22 cellular contexts compared by ENCODE assay signal in genomic region chr1:104804147-104804546, GRCh38.
"Had no signal": no experiment of that assay in that cellular context is flagged by ENCODE, and none has a peak within 500 bp of the region (broad histone marks: within the 10 kb centered on the region; RNA-seq: fewer than 3 reads in every experiment).

No MANE protein-coding gene starts in this region.

- H3K4me3 ChIP-seq: gastrocnemius medialis, left ventricle myocardium inferior, lower lobe of right lung, right atrium auricular region, sigmoid colon, skin epidermis, stomach, thoracic aorta, transverse colon had no signal

- H3K36me3 ChIP-seq: gastrocnemius medialis, left ventricle myocardium inferior, lower lobe of right lung, neutrophil, right atrium auricular region, sigmoid colon, stomach, thoracic aorta, transverse colon had no signal

- H3K9me3 ChIP-seq: gastrocnemius medialis, left ventricle myocardium inferior, lower lobe of right lung, neutrophil, right atrium auricular region, sigmoid colon, stomach, thoracic aorta, transverse colon had no signal

- H3K4me1 ChIP-seq: gastrocnemius medialis, left ventricle myocardium inferior, lower lobe of right lung, right atrium auricular region, sigmoid colon, stomach, transverse colon had no signal

- DNase-seq: effector memory CD4-positive, alpha-beta T cell; gastrocnemius medialis; glutamatergic neuron; immature natural killer cell; kidney; left cardiac atrium; left ventricle myocardium inferior; lower lobe of right lung; midbrain; naive B cell; nephron progenitor cell; sigmoid colon; stimulated activated CD4-positive, alpha-beta T cell treated with anti-CD3 and anti-CD28 coated beads, Interleukin-12 subunit alpha, Interleukin-12 subunit beta, amount 100 ng/mL, for 4 hours; stimulated activated naive CD4-positive, alpha-beta T cell; stomach; substantia nigra; transverse colon had no signal

- H3K27me3 ChIP-seq: gastrocnemius medialis, neutrophil, right atrium auricular region, sigmoid colon, stomach, transverse colon had no signal

- H3K27ac ChIP-seq: gastrocnemius medialis, left ventricle myocardium inferior, lower lobe of right lung, neutrophil, right atrium auricular region, sigmoid colon, skin epidermis, stomach, thoracic aorta, transverse colon had no signal

- ATAC-seq: esophagus mucosa, gastrocnemius medialis, left cardiac atrium, lower lobe of right lung had no signal
